8 cellular contexts compared by ENCODE assay signal in the genomic region with DNA sequence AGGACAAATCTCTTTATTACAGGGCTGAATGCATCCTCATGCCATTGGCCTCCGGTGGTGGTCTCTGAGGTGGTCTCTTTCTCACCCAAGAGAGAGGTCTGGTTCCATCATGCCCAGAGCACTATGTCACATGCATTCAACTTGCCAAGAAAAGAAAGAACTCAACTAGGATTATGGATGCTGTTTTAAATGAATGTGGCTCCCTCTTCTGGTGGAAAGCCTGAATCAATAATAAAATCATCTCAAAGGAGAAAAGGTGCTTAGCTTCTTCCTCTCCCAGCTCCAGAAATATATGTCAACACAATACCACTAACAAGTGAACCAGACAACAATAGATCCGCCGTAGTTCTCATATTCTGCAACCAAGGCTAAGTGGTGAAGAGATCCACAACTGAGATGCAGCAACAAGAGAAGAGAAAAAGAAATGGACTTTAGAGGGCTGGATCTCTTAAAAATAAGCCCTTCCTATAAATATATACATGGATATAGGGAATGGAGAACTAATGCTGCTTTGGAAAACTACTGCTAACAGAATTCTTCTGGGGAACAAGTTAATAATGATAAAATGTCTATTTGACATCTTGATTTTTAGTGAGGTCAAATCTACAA.
DNase-seq lines count a peak whose midpoint lies in the region; ATAC-seq and TF ChIP-seq lines count a peak whose summit lies in the region.

No MANE protein-coding gene starts in this region.

- peaks cover 8% of the 10 kb centered on the region for H3K4me1 ChIP-seq in smooth muscle cell (ENCODE audit: low read depth)

- TF ChIP-seq CTCF in smooth muscle cell (IDR thresholded peaks at IDR 0.05; ENCODE audit: borderline replicate concordance, insufficient read depth, poor library complexity, severe bottlenecking) = peak; percentile 78

- H3K27me3 ChIP-seq in smooth muscle cell (ENCODE audit: low read depth) = no peaks in the 10 kb centered on the region

- H3K27ac ChIP-seq in smooth muscle cell (ENCODE audit: low read depth) = no peak overlapping the region

- no peak overlapping the region for H3K4me2 ChIP-seq in smooth muscle cell

- H3K9me3 ChIP-seq in smooth muscle cell (replicated peaks; ENCODE audit: low read depth) = no peaks in the 10 kb centered on the region

- DNase-seq in AG08395 (ENCODE audit: low spot score) (peak; percentile 44), NCI-H128 (lab: John Stamatoyannopoulos, UW; ENCODE audit: unreplicated experiment) (peak; percentile 35), SKM-1 treated with dmso at 0.1 percent for 144 hours (lab: John Stamatoyannopoulos, UW; ENCODE audit: unreplicated experiment) (peak; percentile 55), germinal center (ENCODE audit: low spot score) (peak; percentile 3), smooth muscle cell (lab: John Stamatoyannopoulos, UW; ENCODE audit: unreplicated experiment) (no peak)

- no peaks in the 10 kb centered on the region for H3K36me3 ChIP-seq in smooth muscle cell (ENCODE audit: low read depth)

- ATAC-seq in GM18511 (IDR thresholded peaks at IDR 0.05; ENCODE audit: unreplicated experiment) = peak; percentile 57
- ATAC-seq in HG02610 (IDR thresholded peaks at IDR 0.05; ENCODE audit: unreplicated experiment) = no peak
- no peak for ATAC-seq in GM19324 (IDR thresholded peaks at IDR 0.05; ENCODE audit: low FRiP score, unreplicated experiment)

- WGBS in smooth muscle cell (ENCODE audit: low lambda C conversion rate) = 34% methylated on average over 3 of the region's 3 CpGs

- no peak overlapping the region for H3K4me3 ChIP-seq in smooth muscle cell

- H4K20me1 ChIP-seq in smooth muscle cell (ENCODE audit: low read depth) = no peaks in the 10 kb centered on the region

- no peaks in the 10 kb centered on the region for H3F3A ChIP-seq in smooth muscle cell (ENCODE audit: low read depth)

- no peak overlapping the region for H3K9ac ChIP-seq in smooth muscle cell (ENCODE audit: low read depth)

- no peak overlapping the region for H2AFZ ChIP-seq in smooth muscle cell (ENCODE audit: low read depth)

- H3K79me2 ChIP-seq in smooth muscle cell (ENCODE audit: low read depth) = no peaks in the 10 kb centered on the region
